In genomic region chr1:109901508-109902145, GRCh38 we compare ENCODE assay signal across 2 cellular contexts.
TF ChIP-seq lines count a peak whose summit lies in the region.

No MANE protein-coding gene starts in this region.

TF ChIP-seq in HEK293, 187 proteins besides CTCF, POLR2A, EP300 and RAD21 (continued from another document and continues in another):
- TF ChIP-seq HOXD13 (CRISPR knock-in tag; IDR thresholded peaks at IDR 0.05; ENCODE audit: borderline replicate concordance) (no peak), ZNF792 (tag by site-specific recombination; IDR thresholded peaks at IDR 0.05) (no peak), ZNF394 (tag by site-specific recombination; IDR thresholded peaks at IDR 0.05; ENCODE audit: borderline replicate concordance) (0 out of 2 replicates have a peak, but pooled peaks have one; percentile 8), SALL2 (tag by site-specific recombination; IDR thresholded peaks at IDR 0.05; ENCODE audit: borderline replicate concordance) (no peak), AEBP2 (tag by site-specific recombination; IDR thresholded peaks at IDR 0.05; ENCODE audit: borderline replicate concordance) (no peak), REPIN1 (tag by site-specific recombination; IDR thresholded peaks at IDR 0.05; ENCODE audit: low read depth) (no peak), ZFP41 (tag by site-specific recombination; IDR thresholded peaks at IDR 0.05; ENCODE audit: borderline replicate concordance) (no peak; the same call in 1 of the 2 replicates), ZNF354C (tag by site-specific recombination; IDR thresholded peaks at IDR 0.05; ENCODE audit: borderline replicate concordance, low read depth) (no peak), ZXDB (tag by site-specific recombination; IDR thresholded peaks at IDR 0.05) (no peak), KLF7 (tag by site-specific recombination; IDR thresholded peaks at IDR 0.05; ENCODE audit: borderline replicate concordance) (no peak), BCL11A (tag by site-specific recombination; IDR thresholded peaks at IDR 0.05; ENCODE audit: low read depth) (no peak), ZNF2 (tag by site-specific recombination; IDR thresholded peaks at IDR 0.05) (no peak), ZNF184 (tag by site-specific recombination; IDR thresholded peaks at IDR 0.05) (peak; percentile 39; the same call in 1 of the 2 replicates), ZSCAN16 (tag by site-specific recombination; IDR thresholded peaks at IDR 0.05) (no peak), ZNF350 (tag by site-specific recombination; IDR thresholded peaks at IDR 0.05) (no peak), GLIS2 (tag by site-specific recombination; IDR thresholded peaks at IDR 0.05) (no peak), PRDM4 (tag by site-specific recombination; IDR thresholded peaks at IDR 0.05) (no peak), PRDM1 (tag by site-specific recombination; IDR thresholded peaks at IDR 0.05) (no peak), ZNF280C (tag by site-specific recombination; IDR thresholded peaks at IDR 0.05) (no peak), MYNN (tag by site-specific recombination; IDR thresholded peaks at IDR 0.05; ENCODE audit: borderline replicate concordance) (no peak), ZNF548 (tag by site-specific recombination; IDR thresholded peaks at IDR 0.05) (no peak), ZNF514 (tag by site-specific recombination; IDR thresholded peaks at IDR 0.05) (no peak), ZFP69B (tag by site-specific recombination; IDR thresholded peaks at IDR 0.05) (peak; percentile 76), ZNF114 (tag by site-specific recombination; IDR thresholded peaks at IDR 0.05) (no peak), ZNF629 (tag by site-specific recombination; IDR thresholded peaks at IDR 0.05) (peak; percentile 82), ZIC2 (tag by site-specific recombination; IDR thresholded peaks at IDR 0.05) (peak; percentile 70), GLI4 (tag by site-specific recombination; IDR thresholded peaks at IDR 0.05) (no peak), SP3 (tag by site-specific recombination; IDR thresholded peaks at IDR 0.05) (peak; percentile 46; the same call in 1 of the 2 replicates), ZNF701 (tag by site-specific recombination; IDR thresholded peaks at IDR 0.05) (no peak), ZNF48 (tag by site-specific recombination; IDR thresholded peaks at IDR 0.05) (no peak)
- TF ChIP-seq, protein P1, sequence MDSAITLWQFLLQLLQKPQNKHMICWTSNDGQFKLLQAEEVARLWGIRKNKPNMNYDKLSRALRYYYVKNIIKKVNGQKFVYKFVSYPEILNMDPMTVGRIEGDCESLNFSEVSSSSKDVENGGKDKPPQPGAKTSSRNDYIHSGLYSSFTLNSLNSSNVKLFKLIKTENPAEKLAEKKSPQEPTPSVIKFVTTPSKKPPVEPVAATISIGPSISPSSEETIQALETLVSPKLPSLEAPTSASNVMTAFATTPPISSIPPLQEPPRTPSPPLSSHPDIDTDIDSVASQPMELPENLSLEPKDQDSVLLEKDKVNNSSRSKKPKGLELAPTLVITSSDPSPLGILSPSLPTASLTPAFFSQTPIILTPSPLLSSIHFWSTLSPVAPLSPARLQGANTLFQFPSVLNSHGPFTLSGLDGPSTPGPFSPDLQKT (IDR thresholded peaks at IDR 0.05; ENCODE audit: borderline replicate concordance, low read depth, low read length) = no peak

TF ChIP-seq in liver, 16 proteins besides CTCF, POLR2A, EP300 and RAD21 (continued from another document):
- TF ChIP-seq REST (IDR thresholded peaks at IDR 0.05) (no peak), GABPA (IDR thresholded peaks at IDR 0.05 in 1 of 2, conservative IDR thresholded peaks at IDR 0.05 in 1 of 2) (no peak), HNF4A (conservative IDR thresholded peaks at IDR 0.05) (peak; percentile 8 to 63), RXRA (IDR thresholded peaks at IDR 0.05) (peak; percentile 36 to 75), NR2F2 (IDR thresholded peaks at IDR 0.05) (no peak), EGR1 (IDR thresholded peaks at IDR 0.05; ENCODE audit: low read depth in 2 of 2) (no peak), JUND (IDR thresholded peaks at IDR 0.05) (peak; percentile 74 to 76), HNF4G (IDR thresholded peaks at IDR 0.05) (no peak), TAF1 (conservative IDR thresholded peaks at IDR 0.05) (no peak)
- TF ChIP-seq, protein P2, sequence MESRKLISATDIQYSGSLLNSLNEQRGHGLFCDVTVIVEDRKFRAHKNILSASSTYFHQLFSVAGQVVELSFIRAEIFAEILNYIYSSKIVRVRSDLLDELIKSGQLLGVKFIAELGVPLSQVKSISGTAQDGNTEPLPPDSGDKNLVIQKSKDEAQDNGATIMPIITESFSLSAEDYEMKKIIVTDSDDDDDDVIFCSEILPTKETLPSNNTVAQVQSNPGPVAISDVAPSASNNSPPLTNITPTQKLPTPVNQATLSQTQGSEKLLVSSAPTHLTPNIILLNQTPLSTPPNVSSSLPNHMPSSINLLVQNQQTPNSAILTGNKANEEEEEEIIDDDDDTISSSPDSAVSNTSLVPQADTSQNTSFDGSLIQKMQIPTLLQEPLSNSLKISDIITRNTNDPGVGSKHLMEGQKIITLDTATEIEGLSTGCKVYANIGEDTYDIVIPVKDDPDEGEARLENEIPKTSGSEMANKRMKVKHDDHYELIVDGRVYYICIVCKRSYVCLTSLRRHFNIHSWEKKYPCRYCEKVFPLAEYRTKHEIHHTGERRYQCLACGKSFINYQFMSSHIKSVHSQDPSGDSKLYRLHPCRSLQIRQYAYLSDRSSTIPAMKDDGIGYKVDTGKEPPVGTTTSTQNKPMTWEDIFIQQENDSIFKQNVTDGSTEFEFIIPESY (IDR thresholded peaks at IDR 0.05) = no peak
- TF ChIP-seq, protein P3, sequence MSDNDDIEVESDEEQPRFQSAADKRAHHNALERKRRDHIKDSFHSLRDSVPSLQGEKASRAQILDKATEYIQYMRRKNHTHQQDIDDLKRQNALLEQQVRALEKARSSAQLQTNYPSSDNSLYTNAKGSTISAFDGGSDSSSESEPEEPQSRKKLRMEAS (IDR thresholded peaks at IDR 0.05) = no peak
